In the genomic region with DNA sequence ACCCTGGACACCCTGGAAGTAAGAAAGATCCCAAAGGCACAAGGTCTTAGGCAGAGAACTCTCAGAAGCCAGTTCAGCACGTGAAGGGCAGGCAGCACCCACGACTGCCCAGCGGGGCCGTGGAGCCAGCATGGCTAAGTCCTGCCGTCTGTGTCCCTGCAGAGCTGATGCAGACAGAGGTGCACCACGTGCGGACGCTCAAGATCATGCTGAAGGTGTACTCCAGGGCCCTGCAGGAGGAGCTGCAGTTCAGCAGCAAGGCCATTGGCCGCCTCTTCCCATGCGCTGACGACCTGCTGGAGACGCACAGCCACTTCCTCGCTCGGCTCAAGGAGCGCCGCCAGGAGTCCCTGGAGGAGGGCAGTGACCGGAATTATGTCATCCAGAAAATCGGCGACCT, we compare ENCODE assay signal across 1 cellular context.
TF ChIP-seq lines count a peak whose summit lies in the region.

No MANE protein-coding gene starts in this region.

TF ChIP-seq in GM23338, 12 proteins besides CTCF, POLR2A, EP300 and RAD21 (continued from another document):
- TF ChIP-seq ZNF462 (CRISPR knock-in tag; IDR thresholded peaks at IDR 0.05): no peak
- no peak for TF ChIP-seq ETS1 (IDR thresholded peaks at IDR 0.05)
- no peak for TF ChIP-seq EZH2 (IDR thresholded peaks at IDR 0.05; ENCODE audit: low read depth, unreplicated experiment)
- TF ChIP-seq, protein P1, sequence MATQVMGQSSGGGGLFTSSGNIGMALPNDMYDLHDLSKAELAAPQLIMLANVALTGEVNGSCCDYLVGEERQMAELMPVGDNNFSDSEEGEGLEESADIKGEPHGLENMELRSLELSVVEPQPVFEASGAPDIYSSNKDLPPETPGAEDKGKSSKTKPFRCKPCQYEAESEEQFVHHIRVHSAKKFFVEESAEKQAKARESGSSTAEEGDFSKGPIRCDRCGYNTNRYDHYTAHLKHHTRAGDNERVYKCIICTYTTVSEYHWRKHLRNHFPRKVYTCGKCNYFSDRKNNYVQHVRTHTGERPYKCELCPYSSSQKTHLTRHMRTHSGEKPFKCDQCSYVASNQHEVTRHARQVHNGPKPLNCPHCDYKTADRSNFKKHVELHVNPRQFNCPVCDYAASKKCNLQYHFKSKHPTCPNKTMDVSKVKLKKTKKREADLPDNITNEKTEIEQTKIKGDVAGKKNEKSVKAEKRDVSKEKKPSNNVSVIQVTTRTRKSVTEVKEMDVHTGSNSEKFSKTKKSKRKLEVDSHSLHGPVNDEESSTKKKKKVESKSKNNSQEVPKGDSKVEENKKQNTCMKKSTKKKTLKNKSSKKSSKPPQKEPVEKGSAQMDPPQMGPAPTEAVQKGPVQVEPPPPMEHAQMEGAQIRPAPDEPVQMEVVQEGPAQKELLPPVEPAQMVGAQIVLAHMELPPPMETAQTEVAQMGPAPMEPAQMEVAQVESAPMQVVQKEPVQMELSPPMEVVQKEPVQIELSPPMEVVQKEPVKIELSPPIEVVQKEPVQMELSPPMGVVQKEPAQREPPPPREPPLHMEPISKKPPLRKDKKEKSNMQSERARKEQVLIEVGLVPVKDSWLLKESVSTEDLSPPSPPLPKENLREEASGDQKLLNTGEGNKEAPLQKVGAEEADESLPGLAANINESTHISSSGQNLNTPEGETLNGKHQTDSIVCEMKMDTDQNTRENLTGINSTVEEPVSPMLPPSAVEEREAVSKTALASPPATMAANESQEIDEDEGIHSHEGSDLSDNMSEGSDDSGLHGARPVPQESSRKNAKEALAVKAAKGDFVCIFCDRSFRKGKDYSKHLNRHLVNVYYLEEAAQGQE (IDR thresholded peaks at IDR 0.05; ENCODE audit: unreplicated experiment): no peak
